Comparison of ENCODE assay signal across 11 cellular contexts in genomic region chr3:149589332-149589731, GRCh38.
DNase-seq lines count a peak whose midpoint lies in the region; ATAC-seq and TF ChIP-seq lines count a peak whose summit lies in the region.
"Had no signal": no experiment of that assay in that cellular context is flagged by ENCODE, and none has a peak within 500 bp of the region (broad histone marks: within the 10 kb centered on the region; RNA-seq: fewer than 3 reads in every experiment).

No MANE protein-coding gene starts in this region.

- ATAC-seq in heart right ventricle: peak in 4 of 8 donors; percentile 43 to 74 (median 58)
- no peak for ATAC-seq in Right ventricle myocardium superior (ENCODE audit: poor library complexity)
- no peak for ATAC-seq in GM18861 (IDR thresholded peaks at IDR 0.05; ENCODE audit: unreplicated experiment)
- ATAC-seq: activated naive CD8-positive, alpha-beta T cell treated with anti-CD3 and anti-CD28 coated beads, Interleukin-2, amount 50 U/mL, for 24 hours had no signal

- H3K27ac ChIP-seq in heart right ventricle: peak overlapping the region in 9 of 10 donors; percentile 13 to 76 (median 71)
- H3K27ac ChIP-seq in thyroid gland: peak overlapping the region in 2 of 3 donors; percentile 32 to 42

- DNase-seq in heart right ventricle: no peak
- DNase-seq in Right ventricle myocardium superior: no peak
- DNase-seq in amniotic epithelial cell (ENCODE audit: low read depth): peak; percentile 78
- peak; percentile 52 for DNase-seq in glomerular visceral epithelial cell (ENCODE audit: extremely low spot score)
- no peak for DNase-seq in thyroid gland
- DNase-seq in NCI-H1436 (lab: John Stamatoyannopoulos, UW): no peak
- no peak for DNase-seq in stimulated activated CD4-positive, alpha-beta T cell treated with anti-CD3 and anti-CD28 coated beads, Interleukin-2, amount 100 ng/mL, for 24 hours
- DNase-seq: activated naive CD8-positive, alpha-beta T cell treated with anti-CD3 and anti-CD28 coated beads, Interleukin-2, amount 50 U/mL, for 24 hours; GDM1; NCI-H446 had no signal

- H3K9me3 ChIP-seq in heart right ventricle (no peaks in the 10 kb centered on the region), thyroid gland (no peaks in the 10 kb centered on the region)

- WGBS in heart right ventricle, 2 donors: 39 to 46% methylated on average over 4 of the region's 4 CpGs
- 70 to 71% methylated on average over 4 of the region's 4 CpGs for WGBS in thyroid gland, 2 donors

- H3K4me1 ChIP-seq in heart right ventricle (peaks cover 10 to 92% (median 75%) of the 10 kb centered on the region in 9 donors), thyroid gland (peaks cover 27 to 34% of the 10 kb centered on the region in 2 donors)

- TF ChIP-seq POLR2A in thyroid gland (IDR thresholded peaks at IDR 0.05): no peak

- H3K36me3 ChIP-seq in heart right ventricle (no peaks in the 10 kb centered on the region), thyroid gland (no peaks in the 10 kb centered on the region)

- H3K4me3 ChIP-seq in heart right ventricle: no peak overlapping the region
- H3K4me3 ChIP-seq in thyroid gland (replicated peaks in 1 of 3): no peak overlapping the region

- intact Hi-C loops in heart right ventricle (cut with DNase I) (loop anchor here in 2 of 10 donors (10.0 kb wide), 1 partner anchor 65 kb away; the partner anchor contains the start of gene WWTR1 (in 2 of the 2)), Right ventricle myocardium superior (cut with DNase I) (no loop called here), thyroid gland (cut with DNase I) (loop anchor here (10.0 kb wide), 1 partner anchor 55 kb away; no protein-coding TSS in a partner anchor)

- TF ChIP-seq CTCF in heart right ventricle (IDR thresholded peaks at IDR 0.05) (no peak), thyroid gland (IDR thresholded peaks at IDR 0.05) (no peak)

- H3K27me3 ChIP-seq in heart right ventricle (peaks cover 0 to 10% (median 0%) of the 10 kb centered on the region in 7 donors), thyroid gland (no peaks in the 10 kb centered on the region)

Comparison
In these comparisons a context has a peak if more than half of its experiments do, and no peak if none do; other contexts are left out.
1. DNase-seq: peak in amniotic epithelial cell (single experiment) and glomerular visceral epithelial cell (single experiment); none in heart right ventricle (0 of 2), Right ventricle myocardium superior (single experiment), thyroid gland (0 of 2), NCI-H1436 (single experiment) and stimulated activated CD4-positive, alpha-beta T cell treated with anti-CD3 and anti-CD28 coated beads, Interleukin-2, amount 100 ng/mL, for 24 hours (0 of 2).